9 cellular contexts compared by ENCODE assay signal in genomic region chr12:40107803-40108620, GRCh38. TPM values are rescaled to one million over a fixed set of nuclear protein-coding genes. Genes with fewer than 3 reads are reported as not detected.
A peak's percentile ranks its signal among the peaks of the same experiment; 100 is the strongest.
DNase-seq lines count a peak whose midpoint lies in the region; ATAC-seq, FAIRE-seq and TF ChIP-seq lines count a peak whose summit lies in the region.
"Had no signal": no experiment of that assay in that cellular context is flagged by ENCODE, and none has a peak within 500 bp of the region (broad histone marks: within the 10 kb centered on the region; RNA-seq: fewer than 3 reads in every experiment).

No MANE protein-coding gene starts in this region.

- H3K27me3 ChIP-seq in DOHH2 (ENCODE audit: control insufficient read depth, low read length), result peaks cover 14% of the 10 kb centered on the region
- H3K27me3 ChIP-seq in PC-3 (ENCODE audit: low read length), result no peaks in the 10 kb centered on the region
- H3K27me3 ChIP-seq in astrocyte (ENCODE audit: insufficient read depth, low read length), result peaks cover 3% of the 10 kb centered on the region
- peaks cover 7% of the 10 kb centered on the region for H3K27me3 ChIP-seq in osteoblast (ENCODE audit: insufficient read depth, low read length)
- H3K27me3 ChIP-seq in mesenchymal stem cell (ENCODE audit: control insufficient read depth in 1 of 2, insufficient read depth in 1 of 2, low read length in 2 of 2), result no peaks in the 10 kb centered on the region

- H3K4me3 ChIP-seq in DOHH2 (ENCODE audit: low read length) (no peak overlapping the region; the same call in 1 of the 2 replicates), PC-3 (ENCODE audit: low read length) (peak overlapping the region; percentile 80; the same call in 1 of the 2 replicates), astrocyte (ENCODE audit: insufficient read depth, low read depth, low read length) (no peak overlapping the region), osteoblast (ENCODE audit: insufficient read depth, low read length) (peak overlapping the region; percentile 87), mesenchymal stem cell (ENCODE audit: insufficient read depth in 1 of 2, low read depth in 1 of 2, low read length in 2 of 2) (peak overlapping the region in 1 of 2 experiments; percentile 86)

- POLR2A ChIA-PET in PC-3 (lab: Charles Lee; ENCODE audit: unreplicated experiment), result no interaction called here

- H3K4me2 ChIP-seq in DOHH2 (ENCODE audit: low read length) (peak overlapping the region; percentile 59; the same call in 1 of the 2 replicates), PC-3 (ENCODE audit: low read length) (peak overlapping the region; percentile 80), astrocyte (ENCODE audit: low read length) (peak overlapping the region; percentile 92), osteoblast (ENCODE audit: insufficient read depth, low read length) (peak overlapping the region; percentile 78), mesenchymal stem cell (ENCODE audit: low read length, poor library complexity, severe bottlenecking) (no peak overlapping the region)

- H3K9me3 ChIP-seq in DOHH2 (ENCODE audit: control insufficient read depth, insufficient read depth, low read length) (no peaks in the 10 kb centered on the region), PC-3 (ENCODE audit: low read length) (no peaks in the 10 kb centered on the region), astrocyte (ENCODE audit: insufficient read depth, low read depth, low read length) (no peaks in the 10 kb centered on the region), osteoblast (ENCODE audit: low read depth, low read length) (no peaks in the 10 kb centered on the region), mesenchymal stem cell (ENCODE audit: control insufficient read depth, low read length) (no peaks in the 10 kb centered on the region)

- no peak overlapping the region for H3K4me3 Mint-ChIP-seq in astrocyte (ENCODE audit: unreplicated experiment)

- DNase-seq in PC-3, result no peak
- no peak for DNase-seq in astrocyte (ENCODE audit: low read depth)
- DNase-seq in osteoblast (ENCODE audit: insufficient read length, low spot score, missing footprints), result peak; percentile 62
- DNase-seq in ACHN, result no peak
- no peak for DNase-seq in NCI-H1105 (lab: John Stamatoyannopoulos, UW)
- DNase-seq in mesenchymal stem cell, result no peak

- H3K14ac ChIP-seq in mesenchymal stem cell (ENCODE audit: low read length in 2 of 2), result no peak overlapping the region

- no peak overlapping the region for H2BK5ac ChIP-seq in mesenchymal stem cell (ENCODE audit: low read depth, low read length, poor library complexity, severe bottlenecking)

- no peak for FAIRE-seq in astrocyte (lab: Jason Lieb, UNC)

- no peak overlapping the region for H3K4ac ChIP-seq in mesenchymal stem cell (ENCODE audit: low read depth in 1 of 2, low read length in 2 of 2)

- CTCF ChIA-PET in PC-3 (lab: Charles Lee), result interaction anchor here (3.1 kb wide), 1 partner anchor 97 kb away, joined by 19 read pairs; no protein-coding TSS in a partner anchor

- H3K79me2 ChIP-seq in DOHH2 (ENCODE audit: control insufficient read depth, low read length), result no peaks in the 10 kb centered on the region
- H3K79me2 ChIP-seq in PC-3 (ENCODE audit: low read length), result no peaks in the 10 kb centered on the region
- peaks cover 5% of the 10 kb centered on the region for H3K79me2 ChIP-seq in astrocyte (ENCODE audit: insufficient read depth, low read length)
- peaks cover 7% of the 10 kb centered on the region for H3K79me2 ChIP-seq in osteoblast (ENCODE audit: insufficient read depth, low read length)

- no TSS peak for BruUV-seq in PC-3 (replicated peaks; lab: Mats Ljungman, UMichigan)

- H2AK5ac ChIP-seq in mesenchymal stem cell (ENCODE audit: low read length, severe bottlenecking), result no peak overlapping the region

- no peak overlapping the region for H2BK15ac ChIP-seq in mesenchymal stem cell (ENCODE audit: low read depth, poor library complexity, severe bottlenecking)

- peaks cover 21% of the 10 kb centered on the region for H3K4me1 ChIP-seq in DOHH2 (ENCODE audit: control insufficient read depth, low read length)
- H3K4me1 ChIP-seq in PC-3 (ENCODE audit: insufficient read depth, low read length), result 0 out of 2 replicates have a peak, but pooled peaks cover 4% of the 10 kb centered on the region
- H3K4me1 ChIP-seq in astrocyte (ENCODE audit: insufficient read depth, low read length), result peaks cover 10% of the 10 kb centered on the region
- H3K4me1 ChIP-seq in osteoblast (ENCODE audit: insufficient read depth, low read length), result peaks cover 18% of the 10 kb centered on the region
- peaks cover 2% of the 10 kb centered on the region for H3K4me1 ChIP-seq in mesenchymal stem cell (ENCODE audit: control insufficient read depth, insufficient read depth, low read depth, low read length)

- H3K9me3 Mint-ChIP-seq in astrocyte (ENCODE audit: unreplicated experiment), result no peaks in the 10 kb centered on the region
- H3K9me3 Mint-ChIP-seq: WTC11 had no signal

- H3K36me3 Mint-ChIP-seq in astrocyte (ENCODE audit: low read depth, unreplicated experiment), result peaks cover 2% of the 10 kb centered on the region
- H3K36me3 Mint-ChIP-seq: WTC11 had no signal

- H3K27ac ChIP-seq in DOHH2 (ENCODE audit: low read depth, low read length), result no peak overlapping the region
- H3K27ac ChIP-seq in PC-3 (ENCODE audit: low read length), result no peak overlapping the region
- no peak overlapping the region for H3K27ac ChIP-seq in astrocyte (ENCODE audit: low read depth, low read length)
- H3K27ac ChIP-seq in osteoblast (ENCODE audit: low read depth, low read length), result no peak overlapping the region
- no peak overlapping the region for H3K27ac ChIP-seq in mesenchymal stem cell (ENCODE audit: low read length, poor library complexity, severe bottlenecking)

- 94% methylated on average over 28 of the region's 29 CpGs for WGBS in mesenchymal stem cell

- H2AFZ ChIP-seq in PC-3 (ENCODE audit: low read length) (peak overlapping the region; percentile 95), astrocyte (ENCODE audit: low read depth, low read length) (no peak overlapping the region), osteoblast (ENCODE audit: low read length) (peak overlapping the region; percentile 62), mesenchymal stem cell (ENCODE audit: low read depth, low read length) (no peak overlapping the region)

- no peaks in the 10 kb centered on the region; the same call in 1 of the 2 replicates for H3K9me2 ChIP-seq in DOHH2 (replicated peaks; ENCODE audit: control insufficient read depth, low read length)
- H3K9me2 ChIP-seq in PC-3 (replicated peaks; ENCODE audit: low read length), result no peaks in the 10 kb centered on the region

- H2BK12ac ChIP-seq in mesenchymal stem cell (ENCODE audit: low read length in 2 of 2), result no peak overlapping the region

- no peak overlapping the region for H4K91ac ChIP-seq in mesenchymal stem cell (ENCODE audit: low read length)

- in situ Hi-C loops in ACHN (cut with HindIII; ENCODE audit: low pct_ligation_motif_present, low pct_unique_long_range_greater_than_20kb, low sequenced_read_pairs), result no loop called here

- H3K27me3 Mint-ChIP-seq in astrocyte (ENCODE audit: low read depth, unreplicated experiment), result no peaks in the 10 kb centered on the region

- H3K36me3 ChIP-seq in DOHH2 (ENCODE audit: control insufficient read depth, low read length), result no peaks in the 10 kb centered on the region
- H3K36me3 ChIP-seq in PC-3 (ENCODE audit: low read depth, low read length), result no peaks in the 10 kb centered on the region
- H3K36me3 ChIP-seq in astrocyte (ENCODE audit: insufficient read depth, low read length), result no peaks in the 10 kb centered on the region
- H3K36me3 ChIP-seq in osteoblast (ENCODE audit: insufficient read depth, low read length), result no peaks in the 10 kb centered on the region
- H3K36me3 ChIP-seq in mesenchymal stem cell (ENCODE audit: control insufficient read depth in 1 of 2, insufficient read depth in 2 of 2, low read depth in 1 of 2, low read length in 2 of 2), result no peaks in the 10 kb centered on the region

- H3K9ac ChIP-seq in PC-3 (ENCODE audit: low read length) (no peak overlapping the region), astrocyte (ENCODE audit: low read length) (no peak overlapping the region), mesenchymal stem cell (ENCODE audit: low read length) (no peak overlapping the region)

- TF ChIP-seq CTCF in DOHH2 (IDR thresholded peaks at IDR 0.05; ENCODE audit: low read depth, low read length, poor library complexity, severe bottlenecking) (no peak), PC-3 (conservative IDR thresholded peaks at IDR 0.05; ENCODE audit: low read depth, low read length) (no peak), astrocyte (IDR thresholded peaks at IDR 0.05; ENCODE audit: insufficient read depth, low read depth, low read length) (no peak), osteoblast (IDR thresholded peaks at IDR 0.05; ENCODE audit: extremely low read depth, low read depth, low read length) (no peak)

- H3K27ac Mint-ChIP-seq in astrocyte (ENCODE audit: unreplicated experiment), result no peak overlapping the region
- H3K27ac Mint-ChIP-seq: WTC11 had no signal

- no peak overlapping the region for H3K18ac ChIP-seq in mesenchymal stem cell (ENCODE audit: low read depth in 1 of 2, low read length in 2 of 2)

- H3K4me1 Mint-ChIP-seq in astrocyte (ENCODE audit: low read depth, unreplicated experiment), result peaks cover 9% of the 10 kb centered on the region

- H3F3A ChIP-seq in DOHH2 (ENCODE audit: control insufficient read depth, insufficient read depth), result 0 out of 2 replicates have a peak, but pooled peaks cover 3% of the 10 kb centered on the region
- H3F3A ChIP-seq in PC-3 (ENCODE audit: low read length, unreplicated experiment), result no peaks in the 10 kb centered on the region

- no peak overlapping the region for H3K23ac ChIP-seq in mesenchymal stem cell (ENCODE audit: low read length in 2 of 2)

- H4K8ac ChIP-seq in mesenchymal stem cell (ENCODE audit: low read length), result no peak overlapping the region

- intact Hi-C loops in PC-3 (cut with micrococcal nuclease), result loop anchor here (1.0 to 2.0 kb wide), 5 partner anchors 53 to 343 kb away; no protein-coding TSS in a partner anchor

- peaks cover 7% of the 10 kb centered on the region for H3K79me1 ChIP-seq in mesenchymal stem cell (replicated peaks; ENCODE audit: low read length, poor library complexity, severe bottlenecking)

- H2BK120ac ChIP-seq in mesenchymal stem cell (ENCODE audit: low read depth, low read length), result no peak overlapping the region

- H4K20me1 ChIP-seq in DOHH2 (ENCODE audit: control insufficient read depth, insufficient read depth, low read depth, low read length) (no peaks in the 10 kb centered on the region; the same call in 1 of the 2 replicates), PC-3 (ENCODE audit: low read length) (no peaks in the 10 kb centered on the region), astrocyte (ENCODE audit: insufficient read depth, low read length) (peaks cover 13% of the 10 kb centered on the region), osteoblast (ENCODE audit: insufficient read depth, low read length) (no peaks in the 10 kb centered on the region)

- no peak for ATAC-seq in PC-3
- no peak for ATAC-seq in GM21423 (IDR thresholded peaks at IDR 0.05; ENCODE audit: unreplicated experiment)
- ATAC-seq: WTC11 had no signal

RNA-seq across cellular contexts. Expression of gene SLC2A13, which starts 2.1 kb away (rescaled TPM):
- total RNA-seq in PC-3 (2014; rRNA removed) (3.2 and 3.4 TPM in 2 replicates), astrocyte (10.2 and 10.7 TPM in 2 replicates), osteoblast (12.3 and 13.8 TPM in 2 replicates)
- 9.0 TPM for polyA plus RNA-seq in mesenchymal stem cell (2013, experiment 1 of 2)
- polyA plus RNA-seq in mesenchymal stem cell (2013, experiment 2 of 2), result 9.8 TPM

Comparison
In these comparisons a context has a peak if more than half of its experiments do, and no peak if none do; other contexts are left out.
1. H3K4me3 ChIP-seq: peak in PC-3 (single experiment) and osteoblast (single experiment); none in DOHH2 (single experiment) and astrocyte (single experiment).
2. H2AFZ ChIP-seq: peak in PC-3 (single experiment) and osteoblast (single experiment); none in astrocyte (single experiment) and mesenchymal stem cell (single experiment).